Comparison of ENCODE assay signal across 1 cellular context in the genomic region with DNA sequence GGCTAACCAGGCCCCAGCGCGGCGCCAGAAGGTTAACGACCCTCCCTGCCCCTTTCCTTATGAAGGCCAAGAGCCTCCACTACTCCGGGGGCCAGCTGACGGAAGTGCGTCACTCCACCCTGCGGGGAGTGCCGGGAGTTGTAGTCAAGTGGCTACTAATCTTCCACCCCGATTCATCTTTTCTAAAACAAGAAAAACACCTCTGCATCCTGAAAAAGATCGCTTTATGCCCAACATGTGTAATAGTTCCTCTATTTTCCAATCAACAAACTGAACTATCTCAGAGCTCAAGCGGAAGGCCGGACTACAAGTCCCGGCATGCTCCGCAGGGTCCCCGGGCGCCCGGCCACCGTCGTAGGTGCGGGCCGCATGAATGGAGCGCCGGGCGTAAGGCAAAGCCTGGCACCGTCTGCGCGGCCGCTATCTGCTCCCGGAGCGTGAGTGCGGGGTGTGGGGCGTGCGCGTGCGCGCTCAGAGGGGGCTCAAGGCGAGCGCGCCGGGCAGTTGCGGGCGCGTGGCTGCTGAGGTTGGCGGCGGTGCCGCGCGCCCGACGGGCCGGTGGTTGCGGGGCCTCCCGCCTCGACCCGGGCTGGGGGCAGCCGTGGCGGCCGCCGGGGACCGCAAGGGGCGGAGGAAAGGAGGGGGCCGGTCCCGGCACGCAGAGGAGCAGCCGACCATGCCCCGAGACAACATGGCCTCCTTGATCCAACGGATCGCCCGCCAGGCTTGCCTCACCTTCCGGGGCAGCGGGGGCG.
TF ChIP-seq lines count a peak whose summit lies in the region.

A gene (plus strand): TSS at position 337 of the 755 bp plus-strand sequence. CDS start 340 bp downstream, at position 677.

TF ChIP-seq in HepG2, 621 proteins besides CTCF, POLR2A, EP300 and RAD21 (continued from another document and continues in another):
- TF ChIP-seq SATB2 (CRISPR knock-in tag; IDR thresholded peaks at IDR 0.05) = no peak
- TF ChIP-seq, protein P1, sequence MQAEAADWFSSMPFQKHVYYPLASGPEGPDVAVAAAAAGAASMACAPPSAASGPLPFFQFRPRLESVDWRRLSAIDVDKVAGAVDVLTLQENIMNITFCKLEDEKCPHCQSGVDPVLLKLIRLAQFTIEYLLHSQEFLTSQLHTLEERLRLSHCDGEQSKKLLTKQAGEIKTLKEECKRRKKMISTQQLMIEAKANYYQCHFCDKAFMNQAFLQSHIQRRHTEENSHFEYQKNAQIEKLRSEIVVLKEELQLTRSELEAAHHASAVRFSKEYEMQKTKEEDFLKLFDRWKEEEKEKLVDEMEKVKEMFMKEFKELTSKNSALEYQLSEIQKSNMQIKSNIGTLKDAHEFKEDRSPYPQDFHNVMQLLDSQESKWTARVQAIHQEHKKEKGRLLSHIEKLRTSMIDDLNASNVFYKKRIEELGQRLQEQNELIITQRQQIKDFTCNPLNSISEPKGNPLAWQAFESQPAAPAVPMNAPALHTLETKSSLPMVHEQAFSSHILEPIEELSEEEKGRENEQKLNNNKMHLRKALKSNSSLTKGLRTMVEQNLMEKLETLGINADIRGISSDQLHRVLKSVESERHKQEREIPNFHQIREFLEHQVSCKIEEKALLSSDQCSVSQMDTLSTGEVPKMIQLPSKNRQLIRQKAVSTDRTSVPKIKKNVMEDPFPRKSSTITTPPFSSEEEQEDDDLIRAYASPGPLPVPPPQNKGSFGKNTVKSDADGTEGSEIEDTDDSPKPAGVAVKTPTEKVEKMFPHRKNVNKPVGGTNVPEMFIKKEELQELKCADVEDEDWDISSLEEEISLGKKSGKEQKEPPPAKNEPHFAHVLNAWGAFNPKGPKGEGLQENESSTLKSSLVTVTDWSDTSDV (CRISPR knock-in tag; IDR thresholded peaks at IDR 0.05) = 0 out of 2 replicates have a peak, but pooled peaks have one; percentile 63
- no peak for TF ChIP-seq ZNF724P (CRISPR knock-in tag; IDR thresholded peaks at IDR 0.05; ENCODE audit: borderline replicate concordance)
- no peak for TF ChIP-seq ZNF891 (CRISPR knock-in tag; IDR thresholded peaks at IDR 0.05)
- TF ChIP-seq AGO2 (optimal IDR thresholded peaks at IDR 0.05; ENCODE audit: low read depth, low read length) = no peak
- no peak for TF ChIP-seq AGO1 (IDR thresholded peaks at IDR 0.05; ENCODE audit: low read depth, low read length, poor library complexity, severe bottlenecking)
- no peak for TF ChIP-seq ZNF619 (CRISPR knock-in tag; IDR thresholded peaks at IDR 0.05)
- TF ChIP-seq JUN (CRISPR knock-in tag; IDR thresholded peaks at IDR 0.05) = no peak
- no peak for TF ChIP-seq NPAS2 (CRISPR knock-in tag; IDR thresholded peaks at IDR 0.05; ENCODE audit: borderline replicate concordance)
- no peak for TF ChIP-seq FOXM1 (CRISPR knock-in tag; IDR thresholded peaks at IDR 0.05)
- TF ChIP-seq, protein P2, sequence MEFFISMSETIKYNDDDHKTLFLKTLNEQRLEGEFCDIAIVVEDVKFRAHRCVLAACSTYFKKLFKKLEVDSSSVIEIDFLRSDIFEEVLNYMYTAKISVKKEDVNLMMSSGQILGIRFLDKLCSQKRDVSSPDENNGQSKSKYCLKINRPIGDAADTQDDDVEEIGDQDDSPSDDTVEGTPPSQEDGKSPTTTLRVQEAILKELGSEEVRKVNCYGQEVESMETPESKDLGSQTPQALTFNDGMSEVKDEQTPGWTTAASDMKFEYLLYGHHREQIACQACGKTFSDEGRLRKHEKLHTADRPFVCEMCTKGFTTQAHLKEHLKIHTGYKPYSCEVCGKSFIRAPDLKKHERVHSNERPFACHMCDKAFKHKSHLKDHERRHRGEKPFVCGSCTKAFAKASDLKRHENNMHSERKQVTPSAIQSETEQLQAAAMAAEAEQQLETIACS (CRISPR knock-in tag; IDR thresholded peaks at IDR 0.05) = peak; percentile 94
- TF ChIP-seq ZFP36 (IDR thresholded peaks at IDR 0.05; ENCODE audit: borderline replicate concordance, low read depth, low read length, partially characterized antibody) = no peak
- no peak for TF ChIP-seq ZNF253 (CRISPR knock-in tag; IDR thresholded peaks at IDR 0.05; ENCODE audit: borderline replicate concordance)
- TF ChIP-seq ZNF614 (CRISPR knock-in tag; IDR thresholded peaks at IDR 0.05; ENCODE audit: borderline replicate concordance) = 0 out of 2 replicates have a peak, but pooled peaks have one; percentile 43
- peak; percentile 81 for TF ChIP-seq RBFOX2 (IDR thresholded peaks at IDR 0.05; ENCODE audit: low read depth, low read length)
- TF ChIP-seq ZBTB7A (CRISPR knock-in tag; IDR thresholded peaks at IDR 0.05) = peak; percentile 15; the same call in 1 of the 2 replicates
- no peak for TF ChIP-seq HNRNPL (IDR thresholded peaks at IDR 0.05; ENCODE audit: low read depth, low read length)
- no peak for TF ChIP-seq ZC3H13 (CRISPR knock-in tag; IDR thresholded peaks at IDR 0.05)
- TF ChIP-seq, protein P3, sequence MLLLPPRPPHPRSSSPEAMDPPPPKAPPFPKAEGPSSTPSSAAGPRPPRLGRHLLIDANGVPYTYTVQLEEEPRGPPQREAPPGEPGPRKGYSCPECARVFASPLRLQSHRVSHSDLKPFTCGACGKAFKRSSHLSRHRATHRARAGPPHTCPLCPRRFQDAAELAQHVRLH (CRISPR knock-in tag; IDR thresholded peaks at IDR 0.05; ENCODE audit: borderline replicate concordance, low read depth) = no peak
- TF ChIP-seq, protein P4, sequence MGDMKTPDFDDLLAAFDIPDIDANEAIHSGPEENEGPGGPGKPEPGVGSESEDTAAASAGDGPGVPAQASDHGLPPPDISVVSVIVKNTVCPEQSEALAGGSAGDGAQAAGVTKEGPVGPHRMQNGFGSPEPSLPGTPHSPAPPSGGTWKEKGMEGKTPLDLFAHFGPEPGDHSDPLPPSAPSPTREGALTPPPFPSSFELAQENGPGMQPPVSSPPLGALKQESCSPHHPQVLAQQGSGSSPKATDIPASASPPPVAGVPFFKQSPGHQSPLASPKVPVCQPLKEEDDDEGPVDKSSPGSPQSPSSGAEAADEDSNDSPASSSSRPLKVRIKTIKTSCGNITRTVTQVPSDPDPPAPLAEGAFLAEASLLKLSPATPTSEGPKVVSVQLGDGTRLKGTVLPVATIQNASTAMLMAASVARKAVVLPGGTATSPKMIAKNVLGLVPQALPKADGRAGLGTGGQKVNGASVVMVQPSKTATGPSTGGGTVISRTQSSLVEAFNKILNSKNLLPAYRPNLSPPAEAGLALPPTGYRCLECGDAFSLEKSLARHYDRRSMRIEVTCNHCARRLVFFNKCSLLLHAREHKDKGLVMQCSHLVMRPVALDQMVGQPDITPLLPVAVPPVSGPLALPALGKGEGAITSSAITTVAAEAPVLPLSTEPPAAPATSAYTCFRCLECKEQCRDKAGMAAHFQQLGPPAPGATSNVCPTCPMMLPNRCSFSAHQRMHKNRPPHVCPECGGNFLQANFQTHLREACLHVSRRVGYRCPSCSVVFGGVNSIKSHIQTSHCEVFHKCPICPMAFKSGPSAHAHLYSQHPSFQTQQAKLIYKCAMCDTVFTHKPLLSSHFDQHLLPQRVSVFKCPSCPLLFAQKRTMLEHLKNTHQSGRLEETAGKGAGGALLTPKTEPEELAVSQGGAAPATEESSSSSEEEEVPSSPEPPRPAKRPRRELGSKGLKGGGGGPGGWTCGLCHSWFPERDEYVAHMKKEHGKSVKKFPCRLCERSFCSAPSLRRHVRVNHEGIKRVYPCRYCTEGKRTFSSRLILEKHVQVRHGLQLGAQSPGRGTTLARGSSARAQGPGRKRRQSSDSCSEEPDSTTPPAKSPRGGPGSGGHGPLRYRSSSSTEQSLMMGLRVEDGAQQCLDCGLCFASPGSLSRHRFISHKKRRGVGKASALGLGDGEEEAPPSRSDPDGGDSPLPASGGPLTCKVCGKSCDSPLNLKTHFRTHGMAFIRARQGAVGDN (CRISPR knock-in tag; IDR thresholded peaks at IDR 0.05) = peak; percentile 51
- TF ChIP-seq STAT5B (CRISPR knock-in tag; IDR thresholded peaks at IDR 0.05) = 0 out of 2 replicates have a peak, but pooled peaks have one; percentile 23
- TF ChIP-seq, protein P5, sequence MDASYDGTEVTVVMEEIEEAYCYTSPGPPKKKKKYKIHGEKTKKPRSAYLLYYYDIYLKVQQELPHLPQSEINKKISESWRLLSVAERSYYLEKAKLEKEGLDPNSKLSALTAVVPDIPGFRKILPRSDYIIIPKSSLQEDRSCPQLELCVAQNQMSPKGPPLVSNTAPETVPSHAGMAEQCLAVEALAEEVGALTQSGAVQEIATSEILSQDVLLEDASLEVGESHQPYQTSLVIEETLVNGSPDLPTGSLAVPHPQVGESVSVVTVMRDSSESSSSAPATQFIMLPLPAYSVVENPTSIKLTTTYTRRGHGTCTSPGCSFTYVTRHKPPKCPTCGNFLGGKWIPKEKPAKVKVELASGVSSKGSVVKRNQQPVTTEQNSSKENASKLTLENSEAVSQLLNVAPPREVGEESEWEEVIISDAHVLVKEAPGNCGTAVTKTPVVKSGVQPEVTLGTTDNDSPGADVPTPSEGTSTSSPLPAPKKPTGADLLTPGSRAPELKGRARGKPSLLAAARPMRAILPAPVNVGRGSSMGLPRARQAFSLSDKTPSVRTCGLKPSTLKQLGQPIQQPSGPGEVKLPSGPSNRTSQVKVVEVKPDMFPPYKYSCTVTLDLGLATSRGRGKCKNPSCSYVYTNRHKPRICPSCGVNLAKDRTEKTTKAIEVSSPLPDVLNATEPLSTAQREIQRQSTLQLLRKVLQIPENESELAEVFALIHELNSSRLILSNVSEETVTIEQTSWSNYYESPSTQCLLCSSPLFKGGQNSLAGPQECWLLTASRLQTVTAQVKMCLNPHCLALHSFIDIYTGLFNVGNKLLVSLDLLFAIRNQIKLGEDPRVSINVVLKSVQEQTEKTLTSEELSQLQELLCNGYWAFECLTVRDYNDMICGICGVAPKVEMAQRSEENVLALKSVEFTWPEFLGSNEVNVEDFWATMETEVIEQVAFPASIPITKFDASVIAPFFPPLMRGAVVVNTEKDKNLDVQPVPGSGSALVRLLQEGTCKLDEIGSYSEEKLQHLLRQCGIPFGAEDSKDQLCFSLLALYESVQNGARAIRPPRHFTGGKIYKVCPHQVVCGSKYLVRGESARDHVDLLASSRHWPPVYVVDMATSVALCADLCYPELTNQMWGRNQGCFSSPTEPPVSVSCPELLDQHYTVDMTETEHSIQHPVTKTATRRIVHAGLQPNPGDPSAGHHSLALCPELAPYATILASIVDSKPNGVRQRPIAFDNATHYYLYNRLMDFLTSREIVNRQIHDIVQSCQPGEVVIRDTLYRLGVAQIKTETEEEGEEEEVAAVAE (CRISPR knock-in tag; IDR thresholded peaks at IDR 0.05; ENCODE audit: borderline replicate concordance) = peak; percentile 53; the same call in 1 of the 2 replicates
- TF ChIP-seq ZNF260 (CRISPR knock-in tag; IDR thresholded peaks at IDR 0.05; ENCODE audit: borderline replicate concordance, low read depth) = no peak
- TF ChIP-seq, protein P6, sequence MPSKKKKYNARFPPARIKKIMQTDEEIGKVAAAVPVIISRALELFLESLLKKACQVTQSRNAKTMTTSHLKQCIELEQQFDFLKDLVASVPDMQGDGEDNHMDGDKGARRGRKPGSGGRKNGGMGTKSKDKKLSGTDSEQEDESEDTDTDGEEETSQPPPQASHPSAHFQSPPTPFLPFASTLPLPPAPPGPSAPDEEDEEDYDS (CRISPR knock-in tag; IDR thresholded peaks at IDR 0.05) = peak; percentile 54; the same call in 1 of the 2 replicates
- TF ChIP-seq ZNF567 (CRISPR knock-in tag; IDR thresholded peaks at IDR 0.05; ENCODE audit: borderline replicate concordance) = no peak
- no peak for TF ChIP-seq ZNF570 (CRISPR knock-in tag; IDR thresholded peaks at IDR 0.05; ENCODE audit: borderline replicate concordance)
- no peak for TF ChIP-seq ZNF841 (CRISPR knock-in tag; IDR thresholded peaks at IDR 0.05; ENCODE audit: borderline replicate concordance)
- TF ChIP-seq MAFK (conservative IDR thresholded peaks at IDR 0.05 in 1 of 2, IDR thresholded peaks at IDR 0.05 in 1 of 2; ENCODE audit: low read length in 2 of 2) = no peak
- TF ChIP-seq GATAD1 (CRISPR knock-in tag; IDR thresholded peaks at IDR 0.05) = peak; percentile 82
- no peak; the same call in 1 of the 2 replicates for TF ChIP-seq ZNF431 (CRISPR knock-in tag; IDR thresholded peaks at IDR 0.05; ENCODE audit: borderline replicate concordance, low read depth)
- 0 out of 2 replicates have a peak, but pooled peaks have one; percentile 24 for TF ChIP-seq NFYC (CRISPR knock-in tag; IDR thresholded peaks at IDR 0.05)
- TF ChIP-seq SIN3B (IDR thresholded peaks at IDR 0.05; ENCODE audit: low read length) = 0 out of 2 replicates have a peak, but pooled peaks have one; percentile 21
- no peak; the same call in 1 of the 2 replicates for TF ChIP-seq ZNF446 (CRISPR knock-in tag; IDR thresholded peaks at IDR 0.05)
- TF ChIP-seq ZNF44 (CRISPR knock-in tag; IDR thresholded peaks at IDR 0.05) = no peak
- TF ChIP-seq ZNF670 (CRISPR knock-in tag; IDR thresholded peaks at IDR 0.05; ENCODE audit: borderline replicate concordance) = 0 out of 2 replicates have a peak, but pooled peaks have one; percentile 7
- TF ChIP-seq HMG20B (CRISPR knock-in tag; conservative IDR thresholded peaks at IDR 0.05) = 0 out of 2 replicates have a peak, but pooled peaks have one; percentile 58
- TF ChIP-seq ZNF329 (CRISPR knock-in tag; IDR thresholded peaks at IDR 0.05; ENCODE audit: low read depth) = 0 out of 2 replicates have a peak, but pooled peaks have one; percentile 62
- TF ChIP-seq KDM1A (CRISPR knock-in tag; IDR thresholded peaks at IDR 0.05) = no peak
- no peak for TF ChIP-seq ZNF292 (CRISPR knock-in tag; IDR thresholded peaks at IDR 0.05; ENCODE audit: borderline replicate concordance, low read depth)
- TF ChIP-seq MBD4 (IDR thresholded peaks at IDR 0.05; ENCODE audit: borderline replicate concordance, low read length) = no peak
- TF ChIP-seq, protein P7, sequence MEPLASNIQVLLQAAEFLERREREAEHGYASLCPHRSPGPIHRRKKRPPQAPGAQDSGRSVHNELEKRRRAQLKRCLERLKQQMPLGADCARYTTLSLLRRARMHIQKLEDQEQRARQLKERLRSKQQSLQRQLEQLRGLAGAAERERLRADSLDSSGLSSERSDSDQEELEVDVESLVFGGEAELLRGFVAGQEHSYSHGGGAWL (CRISPR knock-in tag; IDR thresholded peaks at IDR 0.05) = no peak; the same call in 1 of the 2 replicates
